8 cellular contexts compared by ENCODE assay signal in genomic region chr6:89311853-89312531, GRCh38. TPM values are rescaled to one million over a fixed set of nuclear protein-coding genes. Genes with fewer than 3 reads are reported as not detected.
DNase-seq lines count a peak whose midpoint lies in the region; ATAC-seq and TF ChIP-seq lines count a peak whose summit lies in the region.

No MANE protein-coding gene starts in this region.

- H3K36me3 ChIP-seq in breast epithelium: no peaks in the 10 kb centered on the region

- peaks cover 14% of the 10 kb centered on the region for H3K27me3 ChIP-seq in AG04450 (ENCODE audit: control insufficient read depth, insufficient read depth, low read length)
- H3K27me3 ChIP-seq in breast epithelium: no peaks in the 10 kb centered on the region

- H3K4me1 ChIP-seq in breast epithelium: peaks cover 0 to 16% of the 10 kb centered on the region in 2 donors

- H3K27ac ChIP-seq in AG04450 (ENCODE audit: low read depth, low read length): no peak overlapping the region
- H3K27ac ChIP-seq in breast epithelium: peak overlapping the region; percentile 74 to 76
- H3K27ac ChIP-seq in skin epidermis: peak overlapping the region in 14 of 21 experiments; percentile 3 to 77 (median 44)

- H3K4me3 ChIP-seq in AG04450 (ENCODE audit: low read depth, low read length): no peak overlapping the region
- no peak overlapping the region for H3K4me3 ChIP-seq in LNCaP clone FGC (ENCODE audit: low read depth, low read length)
- H3K4me3 ChIP-seq in breast epithelium: peak overlapping the region in 2 of 3 donors; percentile 11 to 36
- no peak overlapping the region for H3K4me3 ChIP-seq in skin epidermis

- no peaks in the 10 kb centered on the region for H3K9me3 Mint-ChIP-seq in activated T-cell treated with anti-CD3 and anti-CD28 coated beads, Interleukin-2, amount 50 U/mL, for 4 hours

- no peaks in the 10 kb centered on the region for H3K9me3 ChIP-seq in AG04450 (ENCODE audit: control insufficient read depth, insufficient read depth, low read length)
- H3K9me3 ChIP-seq in breast epithelium: no peaks in the 10 kb centered on the region

- no peak for ATAC-seq in GM18505 (IDR thresholded peaks at IDR 0.05; ENCODE audit: unreplicated experiment)
- no peak for ATAC-seq in activated T-cell treated with anti-CD3 and anti-CD28 coated beads, Interleukin-2, amount 50 U/mL, for 4 hours

- TF ChIP-seq POLR2A in breast epithelium (IDR thresholded peaks at IDR 0.05): no peak
- TF ChIP-seq POLR2A in GM18505 (IDR thresholded peaks at IDR 0.05; ENCODE audit: borderline replicate concordance, extremely low read depth, insufficient read depth, insufficient read length): no peak

- intact Hi-C loops in breast epithelium (cut with DNase I; ENCODE audit: low total_unique reads): no loop called here

- CTCF ChIA-PET in AG04450 (lab: Charles Lee): interaction anchor here (0.6 to 2.3 kb wide), 13 partner anchors 9 to 330 kb away, joined by 3 to 22 read pairs (median 5); partner anchors contain the start of gene UBE2J1

- POLR2A ChIA-PET in AG04450 (lab: Yijun Ruan, JAX): no interaction called here

- no peak for DNase-seq in AG04450 (ENCODE audit: low read depth, low spot score)
- DNase-seq in LNCaP clone FGC (ENCODE audit: low read depth): peak; percentile 6
- DNase-seq in breast epithelium (ENCODE audit: low spot score in 2 of 2): peak in 1 of 2 donors; percentile 43
- DNase-seq in iPS-NIHi7 (ENCODE audit: extremely low spot score): peak; percentile 82
- no peak for DNase-seq in NCI-H2171 (lab: John Stamatoyannopoulos, UW)
- no peak for DNase-seq in activated T-cell treated with anti-CD3 and anti-CD28 coated beads, Interleukin-2, amount 50 U/mL, for 4 hours

- H3K4me1 Mint-ChIP-seq in activated T-cell treated with anti-CD3 and anti-CD28 coated beads, Interleukin-2, amount 50 U/mL, for 4 hours (ENCODE audit: low read depth): no peaks in the 10 kb centered on the region

- no peak overlapping the region for H3K4me3 Mint-ChIP-seq in activated T-cell treated with anti-CD3 and anti-CD28 coated beads, Interleukin-2, amount 50 U/mL, for 4 hours

- TF ChIP-seq CTCF in AG04450 (IDR thresholded peaks at IDR 0.05; ENCODE audit: low read depth, low read length): peak; percentile 75
- TF ChIP-seq CTCF in LNCaP clone FGC (IDR thresholded peaks at IDR 0.05; ENCODE audit: control insufficient read depth, extremely low read depth, insufficient read depth): no peak; the same call in 1 of the 2 replicates
- TF ChIP-seq CTCF in breast epithelium (IDR thresholded peaks at IDR 0.05): peak in 2 of 3 donors; percentile 41 to 60

- H3K27me3 Mint-ChIP-seq in activated T-cell treated with anti-CD3 and anti-CD28 coated beads, Interleukin-2, amount 50 U/mL, for 4 hours (ENCODE audit: low read depth): no peaks in the 10 kb centered on the region

- H3K36me3 Mint-ChIP-seq in activated T-cell treated with anti-CD3 and anti-CD28 coated beads, Interleukin-2, amount 50 U/mL, for 4 hours (ENCODE audit: insufficient read depth): peaks cover 8% of the 10 kb centered on the region

RNA-seq across cellular contexts. Expression of gene GABRR2, which starts 3.1 kb away (rescaled TPM):
- 0.12 and 0.15 TPM in 2 replicates for polyA plus RNA-seq in AG04450 (2011; rRNA removed)
- polyA minus RNA-seq in AG04450 (2011; rRNA and poly(A)+ RNA removed): 0.14 TPM in 1 of 2 replicates, not detected in the other
- total RNA-seq in breast epithelium: 1 to 10 TPM in 2 of 3 donors, under 1 TPM in 1; 0.32 to 3.3 (median 2.3) TPM
- under 1 TPM in 1 of 3 donors, not detected in 2; 0.19 TPM for total RNA-seq in activated T-cell treated with anti-CD3 and anti-CD28 coated beads, Interleukin-2, amount 50 U/mL, for 4 hours

RNA-seq across cellular contexts. Expression of gene UBE2J1, which starts 40.5 kb away (rescaled TPM):
- polyA plus RNA-seq in AG04450 (2011; rRNA removed): 38.8 and 49.4 TPM in 2 replicates
- polyA minus RNA-seq in AG04450 (2011; rRNA and poly(A)+ RNA removed): 19.9 and 29.0 TPM in 2 replicates
- total RNA-seq in breast epithelium: 10 to 100 TPM; 23.4 to 40.1 (median 34.4) TPM
- total RNA-seq in activated T-cell treated with anti-CD3 and anti-CD28 coated beads, Interleukin-2, amount 50 U/mL, for 4 hours: 10 to 100 TPM; 15.0 to 19.4 (median 16.1) TPM

Comparison
In these comparisons a context has a peak if more than half of its experiments do, and no peak if none do; other contexts are left out.
1. DNase-seq: peak in LNCaP clone FGC (single experiment) and iPS-NIHi7 (single experiment); none in AG04450 (single experiment), NCI-H2171 (single experiment) and activated T-cell treated with anti-CD3 and anti-CD28 coated beads, Interleukin-2, amount 50 U/mL, for 4 hours (single experiment).
2. H3K4me3 ChIP-seq: peak in breast epithelium (2 of 3); none in AG04450 (single experiment), LNCaP clone FGC (single experiment) and skin epidermis (0 of 7).